23 cellular contexts compared by ENCODE assay signal in the genomic region with DNA sequence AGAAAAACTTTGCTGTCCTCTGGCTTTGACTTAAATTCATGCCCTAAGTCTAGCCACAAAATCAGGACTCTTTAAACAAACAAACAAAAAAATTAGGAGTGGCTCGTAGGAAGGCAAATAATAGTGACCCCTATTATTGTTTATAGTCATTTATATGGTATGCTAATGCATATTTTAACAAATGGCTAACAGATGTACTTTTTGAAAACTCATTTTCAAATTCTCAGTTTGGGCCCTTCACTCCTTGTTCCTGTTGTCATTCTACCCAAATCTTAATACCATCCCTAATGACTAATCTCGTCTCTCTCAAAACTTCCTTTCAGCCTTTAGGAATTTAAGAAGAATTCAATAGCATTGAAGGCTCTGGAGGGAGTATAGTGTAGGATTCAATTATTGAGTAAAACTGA. TPM values are rescaled to one million over a fixed set of nuclear protein-coding genes. Genes with fewer than 3 reads are reported as not detected.
A peak's percentile ranks its signal among the peaks of the same experiment; 100 is the strongest.
DNase-seq lines count a peak whose midpoint lies in the region; ATAC-seq and TF ChIP-seq lines count a peak whose summit lies in the region.
"Had no signal": no experiment of that assay in that cellular context is flagged by ENCODE, and none has a peak within 500 bp of the region (broad histone marks: within the 10 kb centered on the region; RNA-seq: fewer than 3 reads in every experiment).

No MANE protein-coding gene starts in this region.

- no peak overlapping the region for H3K4me3 ChIP-seq in fibroblast of mammary gland (ENCODE audit: control insufficient read depth, low read depth, low read length)
- H3K4me3 ChIP-seq: BLaER1 treated with 17β-estradiol and CSF1 and Interleukin-3, amounts not matched to agents 10 nM and 100 nM; dorsolateral prefrontal cortex; heart right ventricle; left ventricle myocardium inferior; mucosa of descending colon; thyroid gland had no signal

- H3K9me3 Mint-ChIP-seq in stimulated activated memory B cell treated with anti-CD40 and anti-IgM and Interleukin-4, amounts not matched to agents 10 μg/mL and 1 μg/mL and 100 μg/mL, for 72 hours = peaks cover 3% of the 10 kb centered on the region
- no peaks in the 10 kb centered on the region for H3K9me3 Mint-ChIP-seq in activated CD4-positive, alpha-beta T cell treated with anti-CD3 and anti-CD28 coated beads, Interleukin-2, amount 10 ng/mL, durations not matched to agents 7 days and 5 days
- H3K9me3 Mint-ChIP-seq: immature natural killer cell; stimulated activated naive B cell treated with anti-CD40 and anti-IgM and Interleukin-4, amounts not matched to agents 10 μg/mL and 1 μg/mL and 100 μg/mL, for 72 hours; T-cell had no signal

- POLR2A ChIA-PET in activated CD4-positive, alpha-beta T cell treated with anti-CD3 and anti-CD28 coated beads, Interleukin-2, amount 10 ng/mL, durations not matched to agents 7 days and 5 days (lab: Charles Lee) = no interaction called here

- H3K27me3 Mint-ChIP-seq in stimulated activated memory B cell treated with anti-CD40 and anti-IgM and Interleukin-4, amounts not matched to agents 10 μg/mL and 1 μg/mL and 100 μg/mL, for 72 hours = no peaks in the 10 kb centered on the region
- no peaks in the 10 kb centered on the region for H3K27me3 Mint-ChIP-seq in activated CD4-positive, alpha-beta T cell treated with anti-CD3 and anti-CD28 coated beads, Interleukin-2, amount 10 ng/mL, durations not matched to agents 7 days and 5 days
- H3K27me3 Mint-ChIP-seq: stimulated activated naive B cell treated with anti-CD40 and anti-IgM and Interleukin-4, amounts not matched to agents 10 μg/mL and 1 μg/mL and 100 μg/mL, for 72 hours; T-cell had no signal

- H3K36me3 Mint-ChIP-seq in stimulated activated memory B cell treated with anti-CD40 and anti-IgM and Interleukin-4, amounts not matched to agents 10 μg/mL and 1 μg/mL and 100 μg/mL, for 72 hours = no peaks in the 10 kb centered on the region
- H3K36me3 Mint-ChIP-seq in activated CD4-positive, alpha-beta T cell treated with anti-CD3 and anti-CD28 coated beads, Interleukin-2, amount 10 ng/mL, durations not matched to agents 7 days and 5 days (ENCODE audit: low read depth) = no peaks in the 10 kb centered on the region
- H3K36me3 Mint-ChIP-seq: T-cell had no signal

- TF ChIP-seq CTCF in fibroblast of mammary gland (conservative IDR thresholded peaks at IDR 0.05; ENCODE audit: control insufficient read depth, insufficient read depth, low read depth, low read length) = no peak

- H3K4me1 Mint-ChIP-seq in stimulated activated memory B cell treated with anti-CD40 and anti-IgM and Interleukin-4, amounts not matched to agents 10 μg/mL and 1 μg/mL and 100 μg/mL, for 72 hours = peaks cover 24% of the 10 kb centered on the region
- no peaks in the 10 kb centered on the region for H3K4me1 Mint-ChIP-seq in activated CD4-positive, alpha-beta T cell treated with anti-CD3 and anti-CD28 coated beads, Interleukin-2, amount 10 ng/mL, durations not matched to agents 7 days and 5 days

- peak; percentile 68 for DNase-seq in GM04503 (ENCODE audit: low read depth)
- DNase-seq in RPMI7951 (ENCODE audit: low read depth) = peak; percentile 27
- DNase-seq in fibroblast of mammary gland (ENCODE audit: low read depth) = peak; percentile 81
- no peak for DNase-seq in activated CD4-positive, alpha-beta T cell treated with anti-CD3 and anti-CD28 coated beads, Interleukin-2, amount 10 ng/mL, durations not matched to agents 7 days and 5 days
- DNase-seq in LoVo (ENCODE audit: low spot score) = no peak
- DNase-seq: activated CD4-positive, alpha-beta T cell treated with anti-CD3 and anti-CD28 coated beads for 48 hours; dorsolateral prefrontal cortex; erythroblast; GF-D8; H7; heart right ventricle; immature natural killer cell; left ventricle myocardium inferior; mucosa of descending colon; NCI-H2029; NCI-H446 treated with DMSO at 0.1 percent for 48 hours; Right ventricle myocardium superior; stimulated activated naive B cell treated with anti-CD40 and anti-IgM and Interleukin-4, amounts not matched to agents 10 μg/mL and 1 μg/mL and 100 μg/mL, for 72 hours; T-cell; thyroid gland had no signal

- no peak for ATAC-seq in stimulated activated memory B cell treated with anti-CD40 and anti-IgM and Interleukin-4, amounts not matched to agents 10 μg/mL and 1 μg/mL and 100 μg/mL, for 72 hours
- ATAC-seq in HG02970 (IDR thresholded peaks at IDR 0.05; ENCODE audit: low FRiP score, unreplicated experiment) = no peak
- ATAC-seq: heart right ventricle; mucosa of descending colon; stimulated activated naive B cell treated with anti-CD40 and anti-IgM and Interleukin-4, amounts not matched to agents 10 μg/mL and 1 μg/mL and 100 μg/mL, for 72 hours; T-cell had no signal

- no peak overlapping the region for H3K4me3 Mint-ChIP-seq in stimulated activated memory B cell treated with anti-CD40 and anti-IgM and Interleukin-4, amounts not matched to agents 10 μg/mL and 1 μg/mL and 100 μg/mL, for 72 hours
- H3K4me3 Mint-ChIP-seq in activated CD4-positive, alpha-beta T cell treated with anti-CD3 and anti-CD28 coated beads, Interleukin-2, amount 10 ng/mL, durations not matched to agents 7 days and 5 days = no peak overlapping the region
- H3K4me3 Mint-ChIP-seq: immature natural killer cell; stimulated activated naive B cell treated with anti-CD40 and anti-IgM and Interleukin-4, amounts not matched to agents 10 μg/mL and 1 μg/mL and 100 μg/mL, for 72 hours; T-cell had no signal

- CTCF ChIA-PET in activated CD4-positive, alpha-beta T cell treated with anti-CD3 and anti-CD28 coated beads, Interleukin-2, amount 10 ng/mL, durations not matched to agents 7 days and 5 days (lab: Charles Lee) = no interaction called here

- peak overlapping the region; percentile 42 for H3K27ac Mint-ChIP-seq in stimulated activated memory B cell treated with anti-CD40 and anti-IgM and Interleukin-4, amounts not matched to agents 10 μg/mL and 1 μg/mL and 100 μg/mL, for 72 hours
- no peak overlapping the region for H3K27ac Mint-ChIP-seq in activated CD4-positive, alpha-beta T cell treated with anti-CD3 and anti-CD28 coated beads, Interleukin-2, amount 10 ng/mL, durations not matched to agents 7 days and 5 days
- H3K27ac Mint-ChIP-seq: stimulated activated naive B cell treated with anti-CD40 and anti-IgM and Interleukin-4, amounts not matched to agents 10 μg/mL and 1 μg/mL and 100 μg/mL, for 72 hours; T-cell had no signal

RNA-seq across cellular contexts. Expression of gene ATP2B1, which starts 42.2 kb away (rescaled TPM):
- 91.2 and 97.9 TPM in 2 replicates for total RNA-seq in RPMI7951 (2014; rRNA removed; shearing (Covaris generic))
- 10 to 100 TPM; 24.2 to 26.6 TPM for total RNA-seq in activated CD4-positive, alpha-beta T cell treated with anti-CD3 and anti-CD28 coated beads, Interleukin-2, amount 10 ng/mL, durations not matched to agents 7 days and 5 days

Comparison
In these comparisons a context has a peak if more than half of its experiments do, and no peak if none do; other contexts are left out.
1. DNase-seq: peak in GM04503 (single experiment), RPMI7951 (single experiment) and fibroblast of mammary gland (single experiment); none in activated CD4-positive, alpha-beta T cell treated with anti-CD3 and anti-CD28 coated beads, Interleukin-2, amount 10 ng/mL, durations not matched to agents 7 days and 5 days (single experiment) and LoVo (single experiment).